Comparison of ENCODE assay signal across 23 cellular contexts in genomic region chr2:728165-728564, GRCh38.
"Had no signal": no experiment of that assay in that cellular context is flagged by ENCODE, and none has a peak within 500 bp of the region (broad histone marks: within the 10 kb centered on the region; RNA-seq: fewer than 3 reads in every experiment).

No MANE protein-coding gene starts in this region.

- H3K4me3 ChIP-seq: dorsolateral prefrontal cortex, hepatocyte, pancreas, psoas muscle, spleen, suprapubic skin, thyroid gland, upper lobe of left lung, vagina had no signal

- H3K9me3 Mint-ChIP-seq: natural killer cell; neural crest cell; stimulated activated naive B cell treated with anti-CD40 and anti-IgM and Interleukin-4, amounts not matched to agents 10 μg/mL and 1 μg/mL and 100 μg/mL, for 72 hours had no signal

- H3K27ac Mint-ChIP-seq: natural killer cell; stimulated activated naive B cell treated with anti-CD40 and anti-IgM and Interleukin-4, amounts not matched to agents 10 μg/mL and 1 μg/mL and 100 μg/mL, for 72 hours had no signal

- H3K4me3 Mint-ChIP-seq: natural killer cell; neural crest cell; stimulated activated naive B cell treated with anti-CD40 and anti-IgM and Interleukin-4, amounts not matched to agents 10 μg/mL and 1 μg/mL and 100 μg/mL, for 72 hours had no signal

- H3K27me3 ChIP-seq: hepatocyte, pancreas, suprapubic skin, thyroid gland, upper lobe of left lung, vagina had no signal

- H3K27ac ChIP-seq: dorsolateral prefrontal cortex, hepatocyte, pancreas, psoas muscle, spleen, suprapubic skin, thyroid gland, upper lobe of left lung, vagina had no signal

- H3K9me3 ChIP-seq: pancreas, psoas muscle, spleen, suprapubic skin, thyroid gland, upper lobe of left lung, vagina had no signal

- H3K36me3 Mint-ChIP-seq: natural killer cell had no signal

- ATAC-seq: left colon; pancreas; psoas muscle; sciatic nerve; stimulated activated naive B cell treated with anti-CD40 and anti-IgM and Interleukin-4, amounts not matched to agents 10 μg/mL and 1 μg/mL and 100 μg/mL, for 72 hours had no signal

- FAIRE-seq: pancreas had no signal

- H3K36me3 ChIP-seq: pancreas, spleen, suprapubic skin, thyroid gland, upper lobe of left lung, vagina had no signal

- H3K79me2 ChIP-seq: hepatocyte had no signal

- H3K4me1 Mint-ChIP-seq: natural killer cell had no signal

- DNase-seq: cortex of kidney; dorsolateral prefrontal cortex; effector CD8-positive, alpha-beta T cell; foreskin melanocyte; head of caudate nucleus; left colon; natural killer cell; occipital lobe; pancreas; psoas muscle; retina; spleen; stimulated activated CD4-positive, alpha-beta T cell treated with anti-CD3 and anti-CD28 coated beads, Interleukin-15, amount 100 ng/mL, for 24 hours; stimulated activated CD4-positive, alpha-beta T cell treated with anti-CD3 and anti-CD28 coated beads, Interleukin-1b, Interleukin-23, amount 100 ng/mL, for 48 hours; stimulated activated CD4-positive, alpha-beta T cell treated with anti-CD3 and anti-CD28 coated beads, Interleukin-4, amount 100 ng/mL, for 24 hours; stimulated activated naive B cell treated with anti-CD40 and anti-IgM and Interleukin-4, amounts not matched to agents 10 μg/mL and 1 μg/mL and 100 μg/mL, for 72 hours; thyroid gland; upper lobe of left lung had no signal

- H3K4me1 ChIP-seq: pancreas, psoas muscle, spleen, suprapubic skin, thyroid gland, upper lobe of left lung, vagina had no signal

- H3K4me2 ChIP-seq: hepatocyte had no signal

- H2AFZ ChIP-seq: hepatocyte had no signal
